ENCODE assay signal across 8 cellular contexts in the genomic region with DNA sequence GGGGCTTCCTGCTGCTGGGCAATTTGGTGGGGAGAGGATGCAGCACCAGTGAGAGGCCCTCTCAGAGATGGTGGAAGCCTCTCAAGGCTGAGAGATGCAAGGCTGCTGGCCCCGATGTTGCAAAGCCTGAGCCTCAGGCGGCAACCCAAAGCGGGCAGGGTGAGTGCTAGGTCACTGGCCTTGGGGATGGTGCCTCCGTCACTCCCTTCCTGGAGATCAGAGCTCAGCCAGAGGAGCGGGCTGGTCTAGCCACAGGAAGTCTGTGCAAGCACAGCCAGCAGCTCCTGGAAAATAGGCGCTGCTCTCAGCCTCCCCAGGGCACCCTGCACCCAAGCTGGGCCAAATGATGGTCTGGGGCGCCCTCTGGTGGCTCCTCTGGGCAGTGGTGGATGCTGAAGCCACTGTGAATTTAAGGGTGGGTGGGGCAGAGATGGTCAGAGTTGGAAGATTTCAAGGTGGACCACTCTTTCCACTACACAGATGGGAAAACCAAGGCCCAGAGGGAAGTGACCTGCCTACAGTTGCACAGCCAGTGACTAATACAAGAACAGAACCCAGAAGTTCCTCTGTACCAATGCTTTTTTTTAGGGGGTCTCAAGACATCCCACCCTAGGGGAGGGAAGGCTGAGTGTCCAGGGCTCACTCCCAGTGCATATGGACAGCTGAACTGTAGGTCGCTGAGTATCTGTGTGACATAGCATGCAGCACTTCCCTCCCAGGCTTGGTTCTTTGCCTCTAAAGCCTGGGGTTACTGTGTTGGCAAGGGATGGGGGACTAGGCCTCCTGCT. TPM values are rescaled to one million over a fixed set of nuclear protein-coding genes. Genes with fewer than 3 reads are reported as not detected.
DNase-seq lines count a peak whose midpoint lies in the region; ATAC-seq and TF ChIP-seq lines count a peak whose summit lies in the region.

No MANE protein-coding gene starts in this region.

- intact Hi-C loops in activated CD8-positive, alpha-beta T cell treated with anti-CD3 and anti-CD28 coated beads for 36 hours (cut with micrococcal nuclease) = loop anchor here (1.0 kb wide), 1 partner anchor 131 kb away; no protein-coding TSS in a partner anchor

- no peaks in the 10 kb centered on the region for H3K27me3 Mint-ChIP-seq in activated CD8-positive, alpha-beta T cell treated with anti-CD3 and anti-CD28 coated beads for 36 hours

- H3K9me3 Mint-ChIP-seq in activated CD8-positive, alpha-beta T cell treated with anti-CD3 and anti-CD28 coated beads for 36 hours = no peaks in the 10 kb centered on the region

- POLR2A ChIA-PET in activated CD8-positive, alpha-beta T cell treated with anti-CD3 and anti-CD28 coated beads for 36 hours (lab: Charles Lee) = interaction anchor here (0.6 to 1.1 kb wide), 4 partner anchors 58 to 142 kb away, joined by 3 to 4 read pairs (median 4); no protein-coding TSS in a partner anchor

- peaks cover 7% of the 10 kb centered on the region for H3K4me1 Mint-ChIP-seq in activated CD8-positive, alpha-beta T cell treated with anti-CD3 and anti-CD28 coated beads for 36 hours (ENCODE audit: low read depth)

- CTCF ChIA-PET in activated CD8-positive, alpha-beta T cell treated with anti-CD3 and anti-CD28 coated beads for 36 hours (lab: Charles Lee) = interaction anchor here (0.6 to 8.1 kb wide), 45 partner anchors 8 to 622 kb away, joined by 3 to 256 read pairs (median 4); a partner anchor contains a TSS

- H3K4me3 Mint-ChIP-seq in activated CD8-positive, alpha-beta T cell treated with anti-CD3 and anti-CD28 coated beads for 36 hours = no peak overlapping the region

- DNase-seq in G401 (ENCODE audit: low spot score) = peak; percentile 86
- peak; percentile 45 for DNase-seq in NCI-H82 treated with DMSO at 0.1 percent for 48 hours (lab: John Stamatoyannopoulos, UW; ENCODE audit: unreplicated experiment)
- DNase-seq in activated CD8-positive, alpha-beta T cell treated with anti-CD3 and anti-CD28 coated beads for 36 hours = peak; percentile 90
- DNase-seq in dermis microvascular lymphatic vessel endothelial cell (ENCODE audit: low read depth in 2 of 2) = peak; percentile 37 to 71
- peak; percentile 75 to 79 for DNase-seq in lung microvascular endothelial cell (ENCODE audit: low read depth in 2 of 2)
- DNase-seq in stimulated activated CD8-positive, alpha-beta memory T cell treated with anti-CD3 and anti-CD28 coated beads, Interleukin-12 subunit alpha, Interleukin-12 subunit beta, amount 100 ng/mL, for 4 hours (ENCODE audit: low read depth) = peak; percentile 70

- H3K36me3 Mint-ChIP-seq in activated CD8-positive, alpha-beta T cell treated with anti-CD3 and anti-CD28 coated beads for 36 hours (ENCODE audit: low read depth) = no peaks in the 10 kb centered on the region

- ATAC-seq in HG03196 (IDR thresholded peaks at IDR 0.05; ENCODE audit: unreplicated experiment) (peak; percentile 73), HG02970 (IDR thresholded peaks at IDR 0.05; ENCODE audit: low FRiP score, unreplicated experiment) (no peak)
- peak; percentile 98 for ATAC-seq in activated CD8-positive, alpha-beta T cell treated with anti-CD3 and anti-CD28 coated beads for 36 hours

- in situ Hi-C loops in G401 (cut with HindIII; ENCODE audit: low sequenced_read_pairs) = no loop called here

- TF ChIP-seq CTCF in activated CD8-positive, alpha-beta T cell treated with anti-CD3 and anti-CD28 coated beads for 36 hours (IDR thresholded peaks at IDR 0.05) = peak; percentile 95

- H3K27ac Mint-ChIP-seq in activated CD8-positive, alpha-beta T cell treated with anti-CD3 and anti-CD28 coated beads for 36 hours = no peak overlapping the region

RNA-seq across cellular contexts. Expression of a gene that starts 20.8 kb away (rescaled TPM):
- total RNA-seq in G401 (2014; rRNA removed; shearing (Covaris generic)) = not detected in 2 replicates
- under 1 TPM; 0.16 to 0.47 TPM for total RNA-seq in activated CD8-positive, alpha-beta T cell treated with anti-CD3 and anti-CD28 coated beads for 36 hours
- total RNA-seq in dermis microvascular lymphatic vessel endothelial cell (not detected in 2 replicates), lung microvascular endothelial cell (not detected in 2 replicates)
